ENCODE assay signal across 25 cellular contexts in genomic region chr9:72597606-72598005, GRCh38.
"Had no signal": no experiment of that assay in that cellular context is flagged by ENCODE, and none has a peak within 500 bp of the region (broad histone marks: within the 10 kb centered on the region; RNA-seq: fewer than 3 reads in every experiment).

No MANE protein-coding gene starts in this region.

- H3K27me3 ChIP-seq: dorsolateral prefrontal cortex, gastroesophageal sphincter, heart left ventricle, hepatocyte, left lung, neural progenitor cell, tibial nerve, upper lobe of left lung had no signal

- H3K4me1 ChIP-seq: neural progenitor cell, parathyroid adenoma had no signal

- H3K4me3 Mint-ChIP-seq: naive thymus-derived CD4-positive, alpha-beta T cell; nephron; neural progenitor cell; stimulated activated memory B cell treated with anti-CD40 and anti-IgM and Interleukin-4, amounts not matched to agents 10 μg/mL and 1 μg/mL and 100 μg/mL, for 72 hours had no signal

- H3K9me3 Mint-ChIP-seq: naive thymus-derived CD4-positive, alpha-beta T cell; nephron; neural progenitor cell; stimulated activated memory B cell treated with anti-CD40 and anti-IgM and Interleukin-4, amounts not matched to agents 10 μg/mL and 1 μg/mL and 100 μg/mL, for 72 hours had no signal

- H3K4me3 ChIP-seq: dorsolateral prefrontal cortex, gastroesophageal sphincter, heart left ventricle, hepatocyte, left lung, neural progenitor cell, thoracic aorta, tibial nerve, upper lobe of left lung had no signal

- FAIRE-seq: colon, urothelium cell line had no signal

- H3K27ac Mint-ChIP-seq: naive thymus-derived CD4-positive, alpha-beta T cell; nephron; progenitor cell of endocrine pancreas; stimulated activated memory B cell treated with anti-CD40 and anti-IgM and Interleukin-4, amounts not matched to agents 10 μg/mL and 1 μg/mL and 100 μg/mL, for 72 hours had no signal

- DNase-seq: effector CD4-positive, alpha-beta T cell; foreskin fibroblast; heart left ventricle; left cardiac atrium; left lung; mesenchymal stem cell; midbrain; naive thymus-derived CD4-positive, alpha-beta T cell; stimulated activated CD4-positive, alpha-beta T cell treated with anti-CD3 and anti-CD28 coated beads, Interleukin-2, amount 100 ng/mL, for 24 hours; stimulated activated CD4-positive, alpha-beta T cell treated with anti-CD3 and anti-CD28 coated beads, Interleukin-4, amount 100 ng/mL, for 24 hours; stimulated activated naive CD8-positive, alpha-beta T cell treated with anti-CD3 and anti-CD28 coated beads, Interleukin-15, Interleukin-2, amounts not matched to agents 100 U/mL and 50 U/mL, for 24 hours; upper lobe of left lung had no signal

- H3K27me3 Mint-ChIP-seq: progenitor cell of endocrine pancreas; stimulated activated memory B cell treated with anti-CD40 and anti-IgM and Interleukin-4, amounts not matched to agents 10 μg/mL and 1 μg/mL and 100 μg/mL, for 72 hours had no signal

- H3K36me3 Mint-ChIP-seq: naive thymus-derived CD4-positive, alpha-beta T cell; neural progenitor cell; stimulated activated memory B cell treated with anti-CD40 and anti-IgM and Interleukin-4, amounts not matched to agents 10 μg/mL and 1 μg/mL and 100 μg/mL, for 72 hours had no signal

- ATAC-seq: gastroesophageal sphincter; heart left ventricle; left lung; naive thymus-derived CD4-positive, alpha-beta T cell; sciatic nerve; stimulated activated memory B cell treated with anti-CD40 and anti-IgM and Interleukin-4, amounts not matched to agents 10 μg/mL and 1 μg/mL and 100 μg/mL, for 72 hours; stimulated activated naive CD8-positive, alpha-beta T cell treated with anti-CD3 and anti-CD28 coated beads, Interleukin-15, Interleukin-2, amounts not matched to agents 100 U/mL and 50 U/mL, for 24 hours had no signal

- H3K4me2 ChIP-seq: hepatocyte, neural progenitor cell had no signal

- H3K36me3 ChIP-seq: gastroesophageal sphincter, heart left ventricle, left lung, neural progenitor cell, thoracic aorta, tibial nerve, upper lobe of left lung had no signal

- H3K9me3 ChIP-seq: gastroesophageal sphincter, heart left ventricle, left lung, thoracic aorta, tibial nerve, upper lobe of left lung had no signal

- H3K79me2 ChIP-seq: hepatocyte, parathyroid adenoma had no signal

- H3K27ac ChIP-seq: dorsolateral prefrontal cortex, gastroesophageal sphincter, heart left ventricle, hepatocyte, left lung, neural progenitor cell, parathyroid adenoma, thoracic aorta, upper lobe of left lung had no signal

- H2AFZ ChIP-seq: hepatocyte, neural progenitor cell, parathyroid adenoma had no signal

- H3K9ac ChIP-seq: neural progenitor cell, parathyroid adenoma had no signal
